ENCODE assay signal across 8 cellular contexts in the genomic region with DNA sequence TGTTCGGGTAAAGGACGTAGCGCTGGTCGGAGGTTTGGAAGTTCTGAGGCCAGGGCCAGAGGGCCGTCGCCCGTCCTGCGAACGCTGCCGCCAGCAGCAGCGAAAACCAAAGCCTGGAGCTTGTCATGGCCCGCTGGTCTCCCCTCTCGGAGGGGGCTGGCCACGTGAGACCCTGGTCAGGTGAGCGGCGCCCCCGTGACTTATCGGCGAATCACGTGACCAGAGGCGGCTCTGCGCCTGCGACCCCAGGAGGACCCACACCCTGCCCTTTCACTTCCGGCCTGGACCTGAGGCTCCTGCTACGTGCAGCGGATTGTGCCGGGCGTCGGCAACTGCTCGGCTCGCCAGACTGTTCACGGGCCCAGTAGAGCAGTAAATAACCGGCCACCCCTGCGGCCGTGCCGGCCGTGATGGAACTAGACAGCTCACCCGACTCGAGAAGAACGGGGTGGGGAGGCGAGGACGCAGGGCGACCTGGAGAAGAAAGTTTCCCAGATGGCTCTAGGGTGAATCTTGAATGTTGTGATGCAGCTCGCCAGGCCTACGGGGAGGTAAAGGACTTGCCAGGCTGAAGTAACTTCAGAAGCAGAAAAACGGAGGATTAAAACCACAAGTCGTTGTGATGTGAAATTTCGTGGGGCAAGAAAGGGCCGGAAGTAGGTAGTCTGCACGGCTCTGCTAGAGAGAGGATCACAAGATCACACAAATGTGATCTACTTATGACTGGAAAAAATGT. TPM values are rescaled to one million over a fixed set of nuclear protein-coding genes. Genes with fewer than 3 reads are reported as not detected.
DNase-seq lines count a peak whose midpoint lies in the region; ATAC-seq and TF ChIP-seq lines count a peak whose summit lies in the region.

TSS of gene HEXA (minus strand) at position 169 of the 736 bp plus-strand sequence. CDS start at position 127, 42 bp downstream.

- H3K9me3 Mint-ChIP-seq in activated CD4-positive, alpha-beta T cell treated with anti-CD3 and anti-CD28 coated beads for 36 hours (ENCODE audit: low read depth): no peaks in the 10 kb centered on the region

- peak within 1 kb of the TSS; percentile 89 for H3K4me3 Mint-ChIP-seq in activated CD4-positive, alpha-beta T cell treated with anti-CD3 and anti-CD28 coated beads for 36 hours

- TF ChIP-seq CTCF in choroid plexus epithelial cell (conservative IDR thresholded peaks at IDR 0.05; ENCODE audit: low read depth, low read length): no peak

- intact Hi-C loops in activated CD4-positive, alpha-beta T cell treated with anti-CD3 and anti-CD28 coated beads for 36 hours (cut with DNase I, micrococcal nuclease): loop anchor here (1.0 to 5.0 kb wide), 12 partner anchors 56 to 407 kb away; partner anchors contain the start of genes ADPGK (in 1 of the 2), ARIH1 (in 1 of the 2), BBS4 (in 1 of the 2) and CELF6 (in 1 of the 2)

- POLR2A ChIA-PET in activated CD4-positive, alpha-beta T cell treated with anti-CD3 and anti-CD28 coated beads for 36 hours (lab: Charles Lee): interaction anchor here (0.6 to 1.5 kb wide), 5 partner anchors 18 to 181 kb away, joined by 3 to 7 read pairs (median 5); no protein-coding TSS in a partner anchor

- CTCF ChIA-PET in activated CD4-positive, alpha-beta T cell treated with anti-CD3 and anti-CD28 coated beads for 36 hours (lab: Charles Lee): interaction anchor here (0.6 to 1.0 kb wide), 8 partner anchors 37 to 1483 kb away, joined by 3 to 5 read pairs (median 3); no protein-coding TSS in a partner anchor

- H3K4me3 ChIP-seq in choroid plexus epithelial cell (ENCODE audit: low read depth, low read length): peak within 1 kb of the TSS; percentile 89

- H3K36me3 Mint-ChIP-seq in activated CD4-positive, alpha-beta T cell treated with anti-CD3 and anti-CD28 coated beads for 36 hours (ENCODE audit: low read depth): peaks cover 9% of the 10 kb centered on the region

- no peaks in the 10 kb centered on the region for H3K27me3 Mint-ChIP-seq in activated CD4-positive, alpha-beta T cell treated with anti-CD3 and anti-CD28 coated beads for 36 hours

- peaks cover 45% of the 10 kb centered on the region for H3K4me1 Mint-ChIP-seq in activated CD4-positive, alpha-beta T cell treated with anti-CD3 and anti-CD28 coated beads for 36 hours

- ATAC-seq in HG03439 (IDR thresholded peaks at IDR 0.05; ENCODE audit: unreplicated experiment): peak; percentile 87
- ATAC-seq in activated CD4-positive, alpha-beta T cell treated with anti-CD3 and anti-CD28 coated beads for 36 hours: peak; percentile 83

- peak within 1 kb of the TSS; percentile 96 for H3K27ac Mint-ChIP-seq in activated CD4-positive, alpha-beta T cell treated with anti-CD3 and anti-CD28 coated beads for 36 hours

- DNase-seq in Ammon's horn (ENCODE audit: low spot score): peak; percentile 93
- DNase-seq in GM19238 (ENCODE audit: insufficient read length, low spot score): peak; percentile 86
- DNase-seq in NCI-H510A treated with DMSO at 0.1 percent for 48 hours (lab: John Stamatoyannopoulos, UW): peak; percentile 77
- DNase-seq in activated CD4-positive, alpha-beta T cell treated with anti-CD3 and anti-CD28 coated beads for 36 hours: peak; percentile 99
- DNase-seq in choroid plexus epithelial cell (ENCODE audit: low read depth): peak; percentile 98
- DNase-seq in kidney glomerular epithelial cell (lab: John Stamatoyannopoulos, UW): peak; percentile 83
- peak; percentile 96 to 98 for DNase-seq in stimulated activated CD4-positive, alpha-beta T cell treated with anti-CD3 and anti-CD28 coated beads, Interleukin-15, amount 100 ng/mL, for 48 hours (ENCODE audit: low read depth in 2 of 2)

RNA-seq across cellular contexts. Expression of gene HEXA, which starts in this region (rescaled TPM):
- 10 to 100 TPM; 38.8 to 54.2 TPM for total RNA-seq in activated CD4-positive, alpha-beta T cell treated with anti-CD3 and anti-CD28 coated beads for 36 hours

Comparison
In these comparisons a context has a peak if more than half of its experiments do, and no peak if none do; other contexts are left out.
1. Peak in every context shown above with its lines: DNase-seq, ATAC-seq and H3K4me3 ChIP-seq.